ENCODE assay signal across 8 cellular contexts in genomic region chr7:131226116-131226562, GRCh38.
DNase-seq lines count a peak whose midpoint lies in the region; ATAC-seq and TF ChIP-seq lines count a peak whose summit lies in the region.

No MANE protein-coding gene starts in this region.

- no peaks in the 10 kb centered on the region for H3K27me3 ChIP-seq in duodenal mucosa (ENCODE audit: control insufficient read depth in 1 of 2, insufficient read depth in 2 of 2, low read length in 2 of 2)
- no peaks in the 10 kb centered on the region for H3K27me3 ChIP-seq in osteoblast (ENCODE audit: insufficient read depth, low read length)

- H3K27ac ChIP-seq in duodenal mucosa (ENCODE audit: low read depth, low read length) (peak overlapping the region; percentile 48), osteoblast (ENCODE audit: low read depth, low read length) (no peak overlapping the region)

- H3K4me1 ChIP-seq in duodenal mucosa (ENCODE audit: control insufficient read depth in 1 of 2, insufficient read depth in 2 of 2, low read length in 2 of 2) = peaks cover 13 to 15% of the 10 kb centered on the region in 2 donors
- peaks cover 1% of the 10 kb centered on the region for H3K4me1 ChIP-seq in osteoblast (ENCODE audit: insufficient read depth, low read length)

- H3K79me2 ChIP-seq in osteoblast (ENCODE audit: insufficient read depth, low read length) = no peaks in the 10 kb centered on the region

- H3K36me3 ChIP-seq in duodenal mucosa (ENCODE audit: control insufficient read depth in 1 of 2, insufficient read depth in 2 of 2, low read length in 2 of 2) (no peaks in the 10 kb centered on the region), osteoblast (ENCODE audit: insufficient read depth, low read length) (no peaks in the 10 kb centered on the region)

- H4K20me1 ChIP-seq in osteoblast (ENCODE audit: insufficient read depth, low read length) = no peaks in the 10 kb centered on the region

- peak; percentile 52 for DNase-seq in EH (ENCODE audit: low read depth)
- DNase-seq in LoVo (ENCODE audit: low spot score) = peak; percentile 55
- no peak for DNase-seq in osteoblast (ENCODE audit: insufficient read length, low spot score, missing footprints)
- DNase-seq in NCI-H774 (lab: John Stamatoyannopoulos, UW) = no peak
- no peak for DNase-seq in SW 1271 (lab: John Stamatoyannopoulos, UW)
- DNase-seq in activated effector memory CD4-positive, alpha-beta T cell treated with Interleukin-2 at 50 U/mL for 16 hours = no peak

- H3K9me3 ChIP-seq in duodenal mucosa (ENCODE audit: control insufficient read depth in 1 of 2, low read length in 2 of 2) (no peaks in the 10 kb centered on the region), osteoblast (ENCODE audit: low read depth, low read length) (no peaks in the 10 kb centered on the region)

- H3K9ac ChIP-seq in duodenal mucosa (ENCODE audit: low read depth in 1 of 2, low read length in 2 of 2) = no peak overlapping the region

- H3K4me3 ChIP-seq in duodenal mucosa (ENCODE audit: low read depth in 1 of 2, low read length in 2 of 2) = peak overlapping the region; percentile 8 to 23
- H3K4me3 ChIP-seq in osteoblast (ENCODE audit: insufficient read depth, low read length) = no peak overlapping the region

- no peak for TF ChIP-seq CTCF in osteoblast (IDR thresholded peaks at IDR 0.05; ENCODE audit: extremely low read depth, low read depth, low read length)

- H2AFZ ChIP-seq in osteoblast (ENCODE audit: low read length) = peak overlapping the region; percentile 78

- H3K4me2 ChIP-seq in osteoblast (ENCODE audit: insufficient read depth, low read length) = no peak overlapping the region

- ATAC-seq in HG03045 (IDR thresholded peaks at IDR 0.05; ENCODE audit: unreplicated experiment) = no peak

Comparison
In these comparisons a context has a peak if more than half of its experiments do, and no peak if none do; other contexts are left out.
1. DNase-seq: peak in EH (single experiment) and LoVo (single experiment); none in osteoblast (single experiment), NCI-H774 (single experiment), SW 1271 (0 of 2) and activated effector memory CD4-positive, alpha-beta T cell treated with Interleukin-2 at 50 U/mL for 16 hours (single experiment).